17 cellular contexts compared by ENCODE assay signal in the genomic region with DNA sequence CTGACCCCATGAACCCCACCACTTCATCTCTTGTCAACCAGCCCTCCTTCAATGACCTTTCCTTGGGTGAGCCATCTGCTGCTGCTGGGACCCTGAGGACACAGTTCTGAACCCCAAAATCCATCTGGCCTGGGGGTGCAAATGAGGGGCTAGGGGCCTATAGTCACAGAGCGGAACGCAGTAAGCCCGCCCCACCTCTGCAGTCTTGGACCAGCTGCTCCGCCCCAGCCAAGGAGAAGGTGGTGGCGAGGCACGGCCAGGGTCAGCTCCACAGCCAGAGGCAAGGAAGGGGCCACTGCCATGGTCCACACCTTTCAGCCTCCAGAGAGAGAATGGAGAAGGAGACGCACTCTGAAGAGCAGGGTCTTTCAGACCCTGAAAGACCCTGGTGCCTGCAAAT. TPM values are rescaled to one million over a fixed set of nuclear protein-coding genes. Genes with fewer than 3 reads are reported as not detected.
DNase-seq lines count a peak whose midpoint lies in the region; ATAC-seq and TF ChIP-seq lines count a peak whose summit lies in the region.
"Had no signal": no experiment of that assay in that cellular context is flagged by ENCODE, and none has a peak within 500 bp of the region (broad histone marks: within the 10 kb centered on the region; RNA-seq: fewer than 3 reads in every experiment).

No MANE protein-coding gene starts in this region.

- no peak for TF ChIP-seq CTCF in natural killer cell (IDR thresholded peaks at IDR 0.05)
- no peak for TF ChIP-seq CTCF in VCaP (conservative IDR thresholded peaks at IDR 0.05)
- TF ChIP-seq CTCF in lower lobe of right lung (IDR thresholded peaks at IDR 0.05): no peak
- no peak for TF ChIP-seq CTCF in osteoblast (IDR thresholded peaks at IDR 0.05; ENCODE audit: extremely low read depth, low read depth, low read length)

- no peaks in the 10 kb centered on the region for H3K9me3 Mint-ChIP-seq in natural killer cell treated with Interleukin-12 subunit alpha and Interleukin-12 subunit beta and Interleukin-15 and Interleukin-18, amount 100 ng/mL, for 72 hours
- no peaks in the 10 kb centered on the region for H3K9me3 Mint-ChIP-seq in natural killer cell
- H3K9me3 Mint-ChIP-seq: CD8-positive, alpha-beta memory T cell; HFFc6 had no signal

- DNase-seq in natural killer cell treated with Interleukin-12 subunit alpha and Interleukin-12 subunit beta and Interleukin-15 and Interleukin-18, amount 100 ng/mL, for 72 hours (ENCODE audit: low spot score): peak; percentile 18
- no peak for DNase-seq in natural killer cell
- peak; percentile 39 for DNase-seq in lower lobe of right lung
- DNase-seq in osteoblast (ENCODE audit: insufficient read length, low spot score, missing footprints): no peak
- no peak for DNase-seq in NCI-H1694 (lab: John Stamatoyannopoulos, UW)
- DNase-seq: DND-41, GF-D8, HCEC 1CT had no signal

- H3K79me2 ChIP-seq in osteoblast (ENCODE audit: insufficient read depth, low read length): no peaks in the 10 kb centered on the region

- H3K4me1 Mint-ChIP-seq in natural killer cell treated with Interleukin-12 subunit alpha and Interleukin-12 subunit beta and Interleukin-15 and Interleukin-18, amount 100 ng/mL, for 72 hours (ENCODE audit: low read depth in 2 of 2): peaks cover 0 to 2% of the 10 kb centered on the region in 2 donors
- H3K4me1 Mint-ChIP-seq in natural killer cell: peaks cover 0 to 18% of the 10 kb centered on the region in 2 donors

- H3K9me3 ChIP-seq in lower lobe of right lung: no peaks in the 10 kb centered on the region
- no peaks in the 10 kb centered on the region for H3K9me3 ChIP-seq in osteoblast (ENCODE audit: low read depth, low read length)
- H3K9me3 ChIP-seq: Caco-2 had no signal

- intact Hi-C loops in natural killer cell (cut with micrococcal nuclease): no loop called here
- intact Hi-C loops in lower lobe of right lung (cut with DNase I): no loop called here

- H3K36me3 ChIP-seq in lower lobe of right lung: no peaks in the 10 kb centered on the region
- no peaks in the 10 kb centered on the region for H3K36me3 ChIP-seq in osteoblast (ENCODE audit: insufficient read depth, low read length)

- H3K27ac ChIP-seq in VCaP (peak overlapping the region; percentile 87), lower lobe of right lung (no peak overlapping the region), osteoblast (ENCODE audit: low read depth, low read length) (no peak overlapping the region)
- H3K27ac ChIP-seq: HL-60 had no signal

- H2AFZ ChIP-seq in osteoblast (ENCODE audit: low read length): no peak overlapping the region

- H3K4me3 ChIP-seq in lower lobe of right lung (no peak overlapping the region), osteoblast (ENCODE audit: insufficient read depth, low read length) (no peak overlapping the region)
- H3K4me3 ChIP-seq: GM12878 had no signal

- H3K27me3 Mint-ChIP-seq in natural killer cell treated with Interleukin-12 subunit alpha and Interleukin-12 subunit beta and Interleukin-15 and Interleukin-18, amount 100 ng/mL, for 72 hours: peaks cover 7 to 13% of the 10 kb centered on the region in 2 donors
- H3K27me3 Mint-ChIP-seq in natural killer cell (ENCODE audit: low read depth in 2 of 2): peaks cover 13 to 32% of the 10 kb centered on the region in 2 donors

- no peak for ATAC-seq in natural killer cell treated with Interleukin-12 subunit alpha and Interleukin-12 subunit beta and Interleukin-15 and Interleukin-18, amount 100 ng/mL, for 72 hours
- ATAC-seq in natural killer cell: no peak
- ATAC-seq in lower lobe of right lung: no peak
- ATAC-seq in GM19463 (IDR thresholded peaks at IDR 0.05; ENCODE audit: unreplicated experiment): no peak
- ATAC-seq: GM12878 had no signal

- H3K4me3 Mint-ChIP-seq in natural killer cell treated with Interleukin-12 subunit alpha and Interleukin-12 subunit beta and Interleukin-15 and Interleukin-18, amount 100 ng/mL, for 72 hours: no peak overlapping the region
- H3K4me3 Mint-ChIP-seq in natural killer cell: no peak overlapping the region
- H3K4me3 Mint-ChIP-seq: CD8-positive, alpha-beta memory T cell; HFFc6 had no signal

- H3K4me1 ChIP-seq in lower lobe of right lung (no peaks in the 10 kb centered on the region), osteoblast (ENCODE audit: insufficient read depth, low read length) (no peaks in the 10 kb centered on the region)
- H3K4me1 ChIP-seq: Caco-2 had no signal

- H4K20me1 ChIP-seq in osteoblast (ENCODE audit: insufficient read depth, low read length): no peaks in the 10 kb centered on the region

- H3K27me3 ChIP-seq in lower lobe of right lung (ENCODE audit: low read depth) (peaks cover 57% of the 10 kb centered on the region), osteoblast (ENCODE audit: insufficient read depth, low read length) (no peaks in the 10 kb centered on the region)

- no peak overlapping the region for H3K27ac Mint-ChIP-seq in natural killer cell treated with Interleukin-12 subunit alpha and Interleukin-12 subunit beta and Interleukin-15 and Interleukin-18, amount 100 ng/mL, for 72 hours
- H3K27ac Mint-ChIP-seq in natural killer cell: no peak overlapping the region
- H3K27ac Mint-ChIP-seq: CD8-positive, alpha-beta memory T cell; HFFc6 had no signal

- H3K36me3 Mint-ChIP-seq in natural killer cell treated with Interleukin-12 subunit alpha and Interleukin-12 subunit beta and Interleukin-15 and Interleukin-18, amount 100 ng/mL, for 72 hours: no peaks in the 10 kb centered on the region
- no peaks in the 10 kb centered on the region for H3K36me3 Mint-ChIP-seq in natural killer cell
- H3K36me3 Mint-ChIP-seq: CD8-positive, alpha-beta memory T cell had no signal

- H3K4me2 ChIP-seq in osteoblast (ENCODE audit: insufficient read depth, low read length): no peak overlapping the region

RNA-seq across cellular contexts. Expression of gene TMEM179, which starts 5.1 kb away (rescaled TPM):
- under 1 TPM; 0.48 to 0.84 TPM for total RNA-seq in natural killer cell treated with Interleukin-12 subunit alpha and Interleukin-12 subunit beta and Interleukin-15 and Interleukin-18, amount 100 ng/mL, for 72 hours
- total RNA-seq in natural killer cell (not detected), lower lobe of right lung (not detected), osteoblast (not detected in 2 replicates)
- total RNA-seq: Caco-2, GM12878, H4, HFFc6 had no signal

RNA-seq across cellular contexts. Expression of gene C14orf180, which starts 19.9 kb away (rescaled TPM):
- total RNA-seq in natural killer cell treated with Interleukin-12 subunit alpha and Interleukin-12 subunit beta and Interleukin-15 and Interleukin-18, amount 100 ng/mL, for 72 hours: not detected
- not detected for total RNA-seq in natural killer cell
- total RNA-seq in lower lobe of right lung: 0.18 TPM
- total RNA-seq in osteoblast: not detected in 2 replicates
- total RNA-seq: A673; Caco-2; CD8-positive, alpha-beta memory T cell; GM12878; H4; HFFc6 had no signal

Comparison
In these comparisons a context has a peak if more than half of its experiments do, and no peak if none do; other contexts are left out.
1. DNase-seq: peak in natural killer cell treated with Interleukin-12 subunit alpha and Interleukin-12 subunit beta and Interleukin-15 and Interleukin-18, amount 100 ng/mL, for 72 hours (single experiment) and lower lobe of right lung (single experiment); none in natural killer cell (single experiment), osteoblast (single experiment) and NCI-H1694 (single experiment).